In genomic region chr2:151481744-151482143, GRCh38 we compare ENCODE assay signal across 20 cellular contexts.
A peak's percentile ranks its signal among the peaks of the same experiment; 100 is the strongest.
DNase-seq lines count a peak whose midpoint lies in the region; ATAC-seq and TF ChIP-seq lines count a peak whose summit lies in the region.
"Had no signal": no experiment of that assay in that cellular context is flagged by ENCODE, and none has a peak within 500 bp of the region (broad histone marks: within the 10 kb centered on the region; RNA-seq: fewer than 3 reads in every experiment).

No MANE protein-coding gene starts in this region.

- no peak overlapping the region for H3K4me3 ChIP-seq in mucosa of descending colon
- H3K4me3 ChIP-seq: ascending aorta, sigmoid colon, upper lobe of left lung had no signal

- H3K36me3 ChIP-seq in mucosa of descending colon (ENCODE audit: low read depth): no peaks in the 10 kb centered on the region

- DNase-seq in activated CD4-positive, alpha-beta T cell treated with anti-CD3 and anti-CD28 coated beads, Interleukin-2, amount 50 U/mL, for 48 hours: peak; percentile 7 to 25
- no peak for DNase-seq in activated CD4-positive, alpha-beta T cell treated with anti-CD3 and anti-CD28 coated beads, Interleukin-2, amount 10 ng/mL, durations not matched to agents 7 days and 5 days
- DNase-seq in stimulated activated CD4-positive, alpha-beta T cell treated with anti-CD3 and anti-CD28 coated beads, TNF-alpha, amount 100 ng/mL, for 24 hours (ENCODE audit: low read depth in 3 of 3): peak in 2 of 3 experiments; percentile 4 to 16
- DNase-seq in mucosa of descending colon: no peak
- no peak for DNase-seq in NCI-H2107 (lab: John Stamatoyannopoulos, UW)
- DNase-seq: C1 segment of cervical spinal cord, endodermal cell, head of caudate nucleus, immature natural killer cell, NCI-H1105, NCI-H2171, NCI-H774, PC-3, SIG-M5, sigmoid colon, upper lobe of left lung had no signal

- no peaks in the 10 kb centered on the region for H3K4me1 ChIP-seq in mucosa of descending colon (ENCODE audit: low read depth)
- H3K4me1 ChIP-seq: ascending aorta, sigmoid colon, upper lobe of left lung had no signal

- ATAC-seq in HG02642 (IDR thresholded peaks at IDR 0.05; ENCODE audit: poor library complexity, unreplicated experiment) (peak; percentile 69), mucosa of descending colon (no peak), HG03521 (IDR thresholded peaks at IDR 0.05; ENCODE audit: unreplicated experiment) (no peak)
- ATAC-seq: PC-3 had no signal

- H3K9me3 Mint-ChIP-seq in activated CD4-positive, alpha-beta T cell treated with anti-CD3 and anti-CD28 coated beads, Interleukin-2, amount 10 ng/mL, durations not matched to agents 7 days and 5 days: no peaks in the 10 kb centered on the region
- H3K9me3 Mint-ChIP-seq in activated naive CD4-positive, alpha-beta T cell treated with anti-CD3 and anti-CD28 coated beads, Interleukin-2, amount 50 U/mL, for 24 hours: no peaks in the 10 kb centered on the region
- H3K9me3 Mint-ChIP-seq: endodermal cell, immature natural killer cell had no signal

- H3K4me3 Mint-ChIP-seq in activated CD4-positive, alpha-beta T cell treated with anti-CD3 and anti-CD28 coated beads, Interleukin-2, amount 10 ng/mL, durations not matched to agents 7 days and 5 days: no peak overlapping the region
- no peak overlapping the region for H3K4me3 Mint-ChIP-seq in activated naive CD4-positive, alpha-beta T cell treated with anti-CD3 and anti-CD28 coated beads, Interleukin-2, amount 50 U/mL, for 24 hours
- H3K4me3 Mint-ChIP-seq: endodermal cell, immature natural killer cell had no signal

- H3K4me1 Mint-ChIP-seq in activated CD4-positive, alpha-beta T cell treated with anti-CD3 and anti-CD28 coated beads, Interleukin-2, amount 10 ng/mL, durations not matched to agents 7 days and 5 days: peaks cover 16% of the 10 kb centered on the region
- H3K4me1 Mint-ChIP-seq in activated naive CD4-positive, alpha-beta T cell treated with anti-CD3 and anti-CD28 coated beads, Interleukin-2, amount 50 U/mL, for 24 hours: peaks cover 27% of the 10 kb centered on the region

- TF ChIP-seq CTCF in mucosa of descending colon (IDR thresholded peaks at IDR 0.05): no peak

- no peaks in the 10 kb centered on the region for H3K9me3 ChIP-seq in mucosa of descending colon
- H3K9me3 ChIP-seq: ascending aorta, sigmoid colon, upper lobe of left lung had no signal

- POLR2A ChIA-PET in activated CD4-positive, alpha-beta T cell treated with anti-CD3 and anti-CD28 coated beads, Interleukin-2, amount 10 ng/mL, durations not matched to agents 7 days and 5 days (lab: Charles Lee): no interaction called here

- intact Hi-C loops in mucosa of descending colon (cut with DNase I, micrococcal nuclease): no loop called here

- CTCF ChIA-PET in activated CD4-positive, alpha-beta T cell treated with anti-CD3 and anti-CD28 coated beads, Interleukin-2, amount 10 ng/mL, durations not matched to agents 7 days and 5 days (lab: Charles Lee): no interaction called here

- peaks cover 77% of the 10 kb centered on the region for H3K36me3 Mint-ChIP-seq in activated CD4-positive, alpha-beta T cell treated with anti-CD3 and anti-CD28 coated beads, Interleukin-2, amount 10 ng/mL, durations not matched to agents 7 days and 5 days (ENCODE audit: low read depth)
- peaks cover 45% of the 10 kb centered on the region for H3K36me3 Mint-ChIP-seq in activated naive CD4-positive, alpha-beta T cell treated with anti-CD3 and anti-CD28 coated beads, Interleukin-2, amount 50 U/mL, for 24 hours

- H3K27ac Mint-ChIP-seq in activated CD4-positive, alpha-beta T cell treated with anti-CD3 and anti-CD28 coated beads, Interleukin-2, amount 10 ng/mL, durations not matched to agents 7 days and 5 days: no peak overlapping the region
- peak overlapping the region; percentile 84 for H3K27ac Mint-ChIP-seq in activated naive CD4-positive, alpha-beta T cell treated with anti-CD3 and anti-CD28 coated beads, Interleukin-2, amount 50 U/mL, for 24 hours

- no peaks in the 10 kb centered on the region for H3K27me3 Mint-ChIP-seq in activated CD4-positive, alpha-beta T cell treated with anti-CD3 and anti-CD28 coated beads, Interleukin-2, amount 10 ng/mL, durations not matched to agents 7 days and 5 days
- no peaks in the 10 kb centered on the region for H3K27me3 Mint-ChIP-seq in activated naive CD4-positive, alpha-beta T cell treated with anti-CD3 and anti-CD28 coated beads, Interleukin-2, amount 50 U/mL, for 24 hours

Comparison
In these comparisons a context has a peak if more than half of its experiments do, and no peak if none do; other contexts are left out.
1. DNase-seq: peak in activated CD4-positive, alpha-beta T cell treated with anti-CD3 and anti-CD28 coated beads, Interleukin-2, amount 50 U/mL, for 48 hours (2 of 2) and stimulated activated CD4-positive, alpha-beta T cell treated with anti-CD3 and anti-CD28 coated beads, TNF-alpha, amount 100 ng/mL, for 24 hours (2 of 3); none in activated CD4-positive, alpha-beta T cell treated with anti-CD3 and anti-CD28 coated beads, Interleukin-2, amount 10 ng/mL, durations not matched to agents 7 days and 5 days (single experiment), mucosa of descending colon (0 of 3) and NCI-H2107 (single experiment).